21 cellular contexts compared by ENCODE assay signal in genomic region chr5:116377276-116378006, GRCh38.
"Had no signal": no experiment of that assay in that cellular context is flagged by ENCODE, and none has a peak within 500 bp of the region (broad histone marks: within the 10 kb centered on the region; RNA-seq: fewer than 3 reads in every experiment).

No MANE protein-coding gene starts in this region.

- H3K27me3 ChIP-seq: breast epithelium, heart left ventricle, testis, vagina had no signal

- H3K27ac ChIP-seq: breast epithelium, lower lobe of right lung, parathyroid adenoma, testis, vagina had no signal

- ATAC-seq: activated T-cell treated with anti-CD3 and anti-CD28 coated beads, Interleukin-2, amount 50 U/mL, for 72 hours; left colon; lower lobe of right lung had no signal

- H3K4me3 ChIP-seq: breast epithelium, heart left ventricle, lower lobe of right lung, testis, vagina had no signal

- H3K9me3 ChIP-seq: breast epithelium, heart left ventricle, lower lobe of right lung, testis, vagina had no signal

- H3K9me3 Mint-ChIP-seq: activated CD4-positive, alpha-beta memory T cell treated with anti-CD3 and anti-CD28 coated beads, Interleukin-2, amount 10 ng/mL, durations not matched to agents 7 days and 5 days; activated naive CD4-positive, alpha-beta T cell treated with anti-CD3 and anti-CD28 coated beads for 36 hours; activated naive CD8-positive, alpha-beta T cell treated with anti-CD3 and anti-CD28 coated beads, Interleukin-2, amount 10 ng/mL, durations not matched to agents 7 days and 5 days; activated T-cell treated with anti-CD3 and anti-CD28 coated beads, Interleukin-2, amount 50 U/mL, for 72 hours; central memory CD8-positive, alpha-beta T cell; natural killer cell treated with Interleukin-12 subunit alpha and Interleukin-12 subunit beta and Interleukin-15 and Interleukin-18, amount 100 ng/mL, for 72 hours had no signal

- H3K27ac Mint-ChIP-seq: activated CD4-positive, alpha-beta memory T cell treated with anti-CD3 and anti-CD28 coated beads, Interleukin-2, amount 10 ng/mL, durations not matched to agents 7 days and 5 days; activated naive CD4-positive, alpha-beta T cell treated with anti-CD3 and anti-CD28 coated beads for 36 hours; activated naive CD8-positive, alpha-beta T cell treated with anti-CD3 and anti-CD28 coated beads, Interleukin-2, amount 10 ng/mL, durations not matched to agents 7 days and 5 days; activated T-cell treated with anti-CD3 and anti-CD28 coated beads, Interleukin-2, amount 50 U/mL, for 72 hours; natural killer cell treated with Interleukin-12 subunit alpha and Interleukin-12 subunit beta and Interleukin-15 and Interleukin-18, amount 100 ng/mL, for 72 hours had no signal

- H3K4me1 Mint-ChIP-seq: activated CD4-positive, alpha-beta memory T cell treated with anti-CD3 and anti-CD28 coated beads, Interleukin-2, amount 10 ng/mL, durations not matched to agents 7 days and 5 days; activated naive CD8-positive, alpha-beta T cell treated with anti-CD3 and anti-CD28 coated beads, Interleukin-2, amount 10 ng/mL, durations not matched to agents 7 days and 5 days had no signal

- H3K9ac ChIP-seq: parathyroid adenoma had no signal

- H3K36me3 Mint-ChIP-seq: natural killer cell treated with Interleukin-12 subunit alpha and Interleukin-12 subunit beta and Interleukin-15 and Interleukin-18, amount 100 ng/mL, for 72 hours had no signal

- DNase-seq: activated CD4-positive, alpha-beta memory T cell treated with anti-CD3 and anti-CD28 coated beads, Interleukin-2, amount 10 ng/mL, durations not matched to agents 7 days and 5 days; activated CD4-positive, alpha-beta T cell treated with anti-CD3 and anti-CD28 coated beads for 48 hours; activated effector memory CD4-positive, alpha-beta T cell treated with Interleukin-2 at 50 U/mL for 16 hours; activated naive CD4-positive, alpha-beta T cell treated with anti-CD3 and anti-CD28 coated beads for 36 hours; activated naive CD8-positive, alpha-beta T cell treated with anti-CD3 and anti-CD28 coated beads, Interleukin-2, amount 10 ng/mL, durations not matched to agents 7 days and 5 days; activated T-cell treated with anti-CD3 and anti-CD28 coated beads, Interleukin-2, amount 50 U/mL, for 72 hours; amniotic stem cell; effector memory CD4-positive, alpha-beta T cell; heart left ventricle; left colon; lower lobe of right lung; stimulated activated CD4-positive, alpha-beta T cell treated with anti-CD3 and anti-CD28 coated beads, Interleukin-2, amount 100 ng/mL, for 48 hours; stimulated activated CD8-positive, alpha-beta memory T cell treated with anti-CD3 and anti-CD28 coated beads, Interleukin-4, amount 100 ng/mL, for 48 hours; stimulated activated naive CD4-positive, alpha-beta T cell; testis; trophoblast cell had no signal

- H3K27me3 Mint-ChIP-seq: activated CD4-positive, alpha-beta memory T cell treated with anti-CD3 and anti-CD28 coated beads, Interleukin-2, amount 10 ng/mL, durations not matched to agents 7 days and 5 days; activated naive CD8-positive, alpha-beta T cell treated with anti-CD3 and anti-CD28 coated beads, Interleukin-2, amount 10 ng/mL, durations not matched to agents 7 days and 5 days; central memory CD8-positive, alpha-beta T cell; natural killer cell treated with Interleukin-12 subunit alpha and Interleukin-12 subunit beta and Interleukin-15 and Interleukin-18, amount 100 ng/mL, for 72 hours had no signal

- H3K4me1 ChIP-seq: breast epithelium, testis, vagina had no signal

- H3K36me3 ChIP-seq: breast epithelium, heart left ventricle, lower lobe of right lung, vagina had no signal

- H3K4me3 Mint-ChIP-seq: activated CD4-positive, alpha-beta memory T cell treated with anti-CD3 and anti-CD28 coated beads, Interleukin-2, amount 10 ng/mL, durations not matched to agents 7 days and 5 days; activated naive CD4-positive, alpha-beta T cell treated with anti-CD3 and anti-CD28 coated beads for 36 hours; activated naive CD8-positive, alpha-beta T cell treated with anti-CD3 and anti-CD28 coated beads, Interleukin-2, amount 10 ng/mL, durations not matched to agents 7 days and 5 days; activated T-cell treated with anti-CD3 and anti-CD28 coated beads, Interleukin-2, amount 50 U/mL, for 72 hours; central memory CD8-positive, alpha-beta T cell; natural killer cell treated with Interleukin-12 subunit alpha and Interleukin-12 subunit beta and Interleukin-15 and Interleukin-18, amount 100 ng/mL, for 72 hours had no signal
